11 cellular contexts compared by ENCODE assay signal in genomic region chr11:18010977-18011586, GRCh38. TPM values are rescaled to one million over a fixed set of nuclear protein-coding genes. Genes with fewer than 3 reads are reported as not detected.
DNase-seq lines count a peak whose midpoint lies in the region; TF ChIP-seq lines count a peak whose summit lies in the region.
"Had no signal": no experiment of that assay in that cellular context is flagged by ENCODE, and none has a peak within 500 bp of the region (broad histone marks: within the 10 kb centered on the region; RNA-seq: fewer than 3 reads in every experiment).

No MANE protein-coding gene starts in this region.

- H3K27ac Mint-ChIP-seq in brain: peak overlapping the region; percentile 47 to 98 (median 94)
- no peak overlapping the region for H3K27ac Mint-ChIP-seq in neural crest cell (ENCODE audit: unreplicated experiment)

- H3K4me1 Mint-ChIP-seq in brain: peaks cover 45% of the 10 kb centered on the region
- peaks cover 32% of the 10 kb centered on the region for H3K4me1 Mint-ChIP-seq in neural crest cell

- H3K4me3 Mint-ChIP-seq in brain (peak overlapping the region; percentile 90 to 98 (median 96)), neural crest cell (peak overlapping the region; percentile 99)

- H3K36me3 Mint-ChIP-seq in brain: peaks cover 8% of the 10 kb centered on the region
- H3K36me3 Mint-ChIP-seq in neural crest cell (ENCODE audit: low read depth): no peaks in the 10 kb centered on the region

- peaks cover 10% of the 10 kb centered on the region for H3K27me3 Mint-ChIP-seq in brain
- peaks cover 19% of the 10 kb centered on the region for H3K27me3 Mint-ChIP-seq in neural crest cell (ENCODE audit: low read depth)
- H3K27me3 Mint-ChIP-seq: activated naive CD8-positive, alpha-beta T cell treated with anti-CD3 and anti-CD28 coated beads, Interleukin-2, amount 10 ng/mL, durations not matched to agents 7 days and 5 days had no signal

- no peak for TF ChIP-seq CTCF in brain (conservative IDR thresholded peaks at IDR 0.05)
- TF ChIP-seq CTCF in neural crest cell (conservative IDR thresholded peaks at IDR 0.05): no peak

- H3K9me3 Mint-ChIP-seq in brain (peaks cover 0 to 5% (median 0%) of the 10 kb centered on the region in 5 experiments), neural crest cell (no peaks in the 10 kb centered on the region)
- H3K9me3 Mint-ChIP-seq: activated naive CD8-positive, alpha-beta T cell treated with anti-CD3 and anti-CD28 coated beads, Interleukin-2, amount 10 ng/mL, durations not matched to agents 7 days and 5 days had no signal

- peak; percentile 58 for DNase-seq in NCI-H748 (lab: John Stamatoyannopoulos, UW; ENCODE audit: unreplicated experiment)
- no peak for DNase-seq in NCI-H748 treated with DMSO at 0.1 percent for 48 hours (lab: John Stamatoyannopoulos, UW)
- peak; percentile 44 for DNase-seq in NCI-H82 treated with DMSO at 0.1 percent for 48 hours (lab: John Stamatoyannopoulos, UW; ENCODE audit: unreplicated experiment)
- no peak for DNase-seq in neural crest cell (ENCODE audit: low read depth, low spot score)
- no peak for DNase-seq in NCI-H2081 treated with DMSO at 0.1 percent for 48 hours (lab: John Stamatoyannopoulos, UW)
- no peak for DNase-seq in pons (ENCODE audit: low spot score)
- no peak for DNase-seq in NCI-H510A treated with DMSO at 0.1 percent for 48 hours (lab: John Stamatoyannopoulos, UW)
- DNase-seq: activated naive CD8-positive, alpha-beta T cell treated with anti-CD3 and anti-CD28 coated beads, Interleukin-2, amount 10 ng/mL, durations not matched to agents 7 days and 5 days; MG63 had no signal

RNA-seq across cellular contexts. Expression of gene SERGEF, which starts 1.8 kb away (rescaled TPM):
- polyA plus RNA-seq in brain (ENCODE audit: insufficient read depth, low read depth, low replicate concordance): 92.1 TPM
- total RNA-seq in neural crest cell: 29.6 and 41.6 TPM in 2 replicates

RNA-seq across cellular contexts. Expression of gene TPH1, which starts 35.0 kb away (rescaled TPM):
- polyA plus RNA-seq in brain (ENCODE audit: insufficient read depth, low read depth, low replicate concordance): not detected
- 0.66 and 0.82 TPM in 2 replicates for total RNA-seq in neural crest cell
- polyA plus RNA-seq: hepatocyte had no signal

Comparison
In these comparisons a context has a peak if more than half of its experiments do, and no peak if none do; other contexts are left out.
1. DNase-seq: peak in NCI-H748 (single experiment) and NCI-H82 treated with DMSO at 0.1 percent for 48 hours (single experiment); none in NCI-H748 treated with DMSO at 0.1 percent for 48 hours (single experiment), neural crest cell (single experiment), NCI-H2081 treated with DMSO at 0.1 percent for 48 hours (single experiment), pons (single experiment) and NCI-H510A treated with DMSO at 0.1 percent for 48 hours (single experiment).